In genomic region chr2:113962692-113963480, GRCh38 we compare ENCODE assay signal across 13 cellular contexts.
A peak's percentile ranks its signal among the peaks of the same experiment; 100 is the strongest.
DNase-seq lines count a peak whose midpoint lies in the region; ATAC-seq and FAIRE-seq lines count a peak whose summit lies in the region.
"Had no signal": no experiment of that assay in that cellular context is flagged by ENCODE, and none has a peak within 500 bp of the region (broad histone marks: within the 10 kb centered on the region; RNA-seq: fewer than 3 reads in every experiment).

No MANE protein-coding gene starts in this region.

- FAIRE-seq in islet of Langerhans (lab: Jason Lieb, UNC): peak; percentile 45

- DNase-seq in AG08395 (ENCODE audit: low spot score): peak; percentile 63
- peak; percentile 72 for DNase-seq in GM23248
- peak; percentile 80 for DNase-seq in adipocyte (ENCODE audit: low read depth)
- no peak for DNase-seq in NCI-H187 (lab: John Stamatoyannopoulos, UW)
- DNase-seq in activated CD4-positive, alpha-beta T cell treated with anti-CD3 and anti-CD28 coated beads, Interleukin-2, amount 50 U/mL, for 48 hours: no peak
- DNase-seq: activated T-cell treated with anti-CD3 and anti-CD28 coated beads, Interleukin-2, amount 50 U/mL, for 4 hours; NCI-H1417; stimulated activated CD4-positive, alpha-beta T cell treated with anti-CD3 and anti-CD28 coated beads, Interleukin-4, amount 100 ng/mL, for 4 hours; T1000 had no signal

- in situ Hi-C loops in GM23248 (cut with MboI): no loop called here

- H3K79me2 ChIP-seq in GM23248 (ENCODE audit: insufficient read depth): peaks cover 61% of the 10 kb centered on the region

- H3K4me2 ChIP-seq in GM23248 (ENCODE audit: unreplicated experiment): peak overlapping the region; percentile 24

- H3K4me3 ChIP-seq in GM23248 (no peak overlapping the region), adipocyte (ENCODE audit: low read length) (no peak overlapping the region)
- H3K4me3 ChIP-seq: thoracic aorta had no signal

- no peaks in the 10 kb centered on the region for H4K20me1 ChIP-seq in GM23248 (ENCODE audit: insufficient read depth)

- H3K9me2 ChIP-seq in GM23248 (ENCODE audit: insufficient read depth): no peaks in the 10 kb centered on the region

- peak overlapping the region; percentile 59 for H3K27ac ChIP-seq in GM23248
- H3K27ac ChIP-seq: thoracic aorta had no signal

- H3K9me3 ChIP-seq in GM23248 (ENCODE audit: low read depth) (no peaks in the 10 kb centered on the region), adipocyte (ENCODE audit: control insufficient read depth, low read length) (no peaks in the 10 kb centered on the region)
- H3K9me3 ChIP-seq: thoracic aorta had no signal

- H3K27me3 ChIP-seq in GM23248 (replicated peaks; ENCODE audit: insufficient read depth) (no peaks in the 10 kb centered on the region), adipocyte (replicated peaks; ENCODE audit: control insufficient read depth, insufficient read depth, low read length) (no peaks in the 10 kb centered on the region)

- peaks cover 59% of the 10 kb centered on the region for H3F3A ChIP-seq in GM23248 (ENCODE audit: insufficient read depth)

- H3K4me1 ChIP-seq in GM23248 (ENCODE audit: insufficient read depth): peaks cover 38% of the 10 kb centered on the region
- H3K4me1 ChIP-seq in adipocyte (ENCODE audit: control insufficient read depth, insufficient read depth, low read length): peaks cover 32% of the 10 kb centered on the region

- WGBS in GM23248 (ENCODE audit: low coverage in 1 of 2, low lambda C conversion rate in 2 of 2, missing lambda C conversion rate in 2 of 2), 2 experiments: 84 to 89% methylated on average over 4 of the region's 4 CpGs

- H3K36me3 ChIP-seq in GM23248 (ENCODE audit: low read depth): peaks cover 40% of the 10 kb centered on the region
- peaks cover 45% of the 10 kb centered on the region for H3K36me3 ChIP-seq in adipocyte (ENCODE audit: control insufficient read depth, insufficient read depth, low read length, severe bottlenecking)
- H3K36me3 ChIP-seq: thoracic aorta had no signal

- H2AFZ ChIP-seq in GM23248: no peak overlapping the region

- H3K9ac ChIP-seq in GM23248 (no peak overlapping the region; the same call in 1 of the 2 replicates), adipocyte (ENCODE audit: low read length) (no peak overlapping the region)

- ATAC-seq in HG02973 (IDR thresholded peaks at IDR 0.05; ENCODE audit: unreplicated experiment): no peak
- no peak for ATAC-seq in GM21381 (IDR thresholded peaks at IDR 0.05; ENCODE audit: unreplicated experiment)
- ATAC-seq: activated T-cell treated with anti-CD3 and anti-CD28 coated beads, Interleukin-2, amount 50 U/mL, for 4 hours had no signal

Comparison
In these comparisons a context has a peak if more than half of its experiments do, and no peak if none do; other contexts are left out.
1. DNase-seq: peak in AG08395 (single experiment), GM23248 (single experiment) and adipocyte (single experiment); none in NCI-H187 (0 of 2) and activated CD4-positive, alpha-beta T cell treated with anti-CD3 and anti-CD28 coated beads, Interleukin-2, amount 50 U/mL, for 48 hours (0 of 2).